In the genomic region with DNA sequence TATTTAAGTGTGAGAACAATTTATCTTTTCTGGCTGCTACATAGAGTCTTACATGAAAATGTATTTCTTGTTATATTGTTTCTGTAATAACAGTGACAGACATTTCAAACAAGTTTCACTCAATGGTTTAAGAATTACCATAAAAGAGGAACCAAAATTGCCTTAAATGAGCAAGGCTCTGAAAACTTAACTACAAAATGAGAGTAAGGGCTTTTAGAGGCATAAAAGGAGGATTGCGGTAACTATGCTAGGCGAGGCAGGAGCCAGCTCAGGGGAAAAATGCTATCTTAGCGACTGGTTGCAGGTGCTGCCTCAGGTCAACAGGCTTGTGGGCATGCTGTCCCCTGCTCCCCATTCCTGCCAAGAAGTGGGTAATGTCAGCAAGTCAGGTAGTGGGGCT, we compare ENCODE assay signal across 19 cellular contexts.
DNase-seq lines count a peak whose midpoint lies in the region; ATAC-seq, FAIRE-seq and TF ChIP-seq lines count a peak whose summit lies in the region.
"Had no signal": no experiment of that assay in that cellular context is flagged by ENCODE, and none has a peak within 500 bp of the region (broad histone marks: within the 10 kb centered on the region; RNA-seq: fewer than 3 reads in every experiment).

No MANE protein-coding gene starts in this region.

- no peak for TF ChIP-seq RAD21 in GM12878 (IDR thresholded peaks at IDR 0.05; ENCODE audit: insufficient read depth, low read depth, low read length)

- DNase-seq in GM12878 (ENCODE audit: low read depth, low spot score), result peak; percentile 55
- DNase-seq in DMS114 treated with DMSO at 0.1 percent for 48 hours (lab: John Stamatoyannopoulos, UW; ENCODE audit: unreplicated experiment), result no peak
- no peak for DNase-seq in SHP77 (lab: John Stamatoyannopoulos, UW)
- DNase-seq in SJCRH30, result no peak
- no peak for DNase-seq in mucosa of gallbladder (ENCODE audit: low spot score)
- DNase-seq: activated naive CD4-positive, alpha-beta T cell treated with anti-CD3 and anti-CD28 coated beads, Interleukin-2, amount 10 ng/mL, durations not matched to agents 7 days and 5 days; C1 segment of cervical spinal cord; effector memory CD8-positive, alpha-beta T cell; gastrocnemius medialis; IMR-90; mesendoderm; NCI-H1417 treated with DMSO at 0.1 percent for 48 hours; NCI-H510A; nucleus accumbens had no signal

- WGBS in GM12878 (ENCODE audit: insufficient coverage, insufficient replicate concordance, low lambda C conversion rate, missing lambda C conversion rate), result 3% methylated on average over 3 of the region's 3 CpGs

- BruUV-seq in GM12878 (replicated peaks; lab: Mats Ljungman, UMichigan), result no TSS peak

- H3K9me3 ChIP-seq in GM12878 (replicated peaks; ENCODE audit: control insufficient read depth, insufficient read depth, low read length), result no peaks in the 10 kb centered on the region
- H3K9me3 ChIP-seq in SJCRH30 (replicated peaks), result no peaks in the 10 kb centered on the region
- H3K9me3 ChIP-seq: breast epithelium, gastrocnemius medialis had no signal

- no peak overlapping the region for H2AFZ ChIP-seq in GM12878 (ENCODE audit: control insufficient read depth, low read depth, low read length)

- in situ Hi-C loops in GM12878 (cut with MboI), result no loop called here

- peak in 1 of 2 experiments; percentile 74; a peak in 1 of 4 replicates for TF ChIP-seq EP300 in GM12878 (IDR thresholded peaks at IDR 0.05; ENCODE audit: borderline replicate concordance in 1 of 2, control insufficient read depth in 1 of 2, low read depth in 2 of 2, low read length in 2 of 2)

- no peak for TF ChIP-seq CTCF in GM12878 (IDR thresholded peaks at IDR 0.05 in 2 of 3, conservative IDR thresholded peaks at IDR 0.05 in 1 of 3; ENCODE audit: control insufficient read depth in 2 of 3, extremely low read depth in 1 of 3, insufficient read depth in 1 of 3, low read depth in 3 of 3, low read length in 3 of 3)

- H3K4me2 ChIP-seq in GM12878 (ENCODE audit: control insufficient read depth, insufficient read depth), result peak overlapping the region; percentile 31

- POLR2A ChIA-PET in GM12878 (lab: Charles Lee), result no interaction called here

- ATAC-seq in GM18868 (IDR thresholded peaks at IDR 0.05; ENCODE audit: unreplicated experiment) (peak; percentile 94), GM21528 (IDR thresholded peaks at IDR 0.05; ENCODE audit: low FRiP score, unreplicated experiment) (peak; percentile 60), HG03064 (IDR thresholded peaks at IDR 0.05; ENCODE audit: low read depth, unreplicated experiment) (peak; percentile 79), GM12878 (peak; percentile 95)
- ATAC-seq: effector memory CD8-positive, alpha-beta T cell; gastrocnemius medialis had no signal

- H3K79me2 ChIP-seq in GM12878 (ENCODE audit: control insufficient read depth, insufficient read depth, low read length), result no peaks in the 10 kb centered on the region

- peak overlapping the region; percentile 13; the same call in 1 of the 2 replicates for H3K27ac ChIP-seq in GM12878 (ENCODE audit: control insufficient read depth, insufficient read depth)
- H3K27ac ChIP-seq in SJCRH30, result no peak overlapping the region
- H3K27ac ChIP-seq: breast epithelium, gastrocnemius medialis had no signal

- H3K9ac ChIP-seq in GM12878 (ENCODE audit: control insufficient read depth, insufficient read depth, low read length), result no peak overlapping the region

- peak; percentile 93 for FAIRE-seq in GM12878 (lab: Jason Lieb, UNC)
- FAIRE-seq: TTC549 had no signal

- TF ChIP-seq POLR2A in GM12878 (IDR thresholded peaks at IDR 0.05; ENCODE audit: low read depth, low read length), result no peak

- peaks cover 13% of the 10 kb centered on the region for H3K4me1 ChIP-seq in GM12878 (ENCODE audit: control insufficient read depth, insufficient read depth, low read length)
- peaks cover 9% of the 10 kb centered on the region; the same call in 1 of the 2 replicates for H3K4me1 ChIP-seq in SJCRH30
- H3K4me1 ChIP-seq: breast epithelium, gastrocnemius medialis had no signal

- no peaks in the 10 kb centered on the region for H4K20me1 ChIP-seq in GM12878 (ENCODE audit: control insufficient read depth, insufficient read depth)

- CTCF ChIA-PET in GM12878 (lab: Yijun Ruan, JAX), result no interaction called here

- 0 out of 2 replicates have a peak overlapping the region, but pooled peaks have one; percentile 1 for H3K4me3 ChIP-seq in GM12878
- H3K4me3 ChIP-seq in SJCRH30, result no peak overlapping the region
- H3K4me3 ChIP-seq: breast epithelium, gastrocnemius medialis had no signal

- H3K27me3 ChIP-seq in GM12878 (replicated peaks in 1 of 2; ENCODE audit: control insufficient read depth in 2 of 2, insufficient read depth in 2 of 2, low read length in 1 of 2), result no peaks in the 10 kb centered on the region
- no peaks in the 10 kb centered on the region for H3K27me3 ChIP-seq in SJCRH30
- H3K27me3 ChIP-seq: breast epithelium, gastrocnemius medialis had no signal

- intact Hi-C loops in GM12878 (cut with micrococcal nuclease; ENCODE audit: unreplicated experiment), result loop anchor here (10.0 kb wide), 1 partner anchor 270 kb away; no protein-coding TSS in a partner anchor

- RAD21 ChIA-PET in GM12878 (lab: Charles Lee; ENCODE audit: unreplicated experiment), result no interaction called here

- SMC1A ChIA-PET in GM12878 (lab: Charles Lee; ENCODE audit: uncharacterized antibody, unreplicated experiment), result no interaction called here

- H3K36me3 ChIP-seq in GM12878 (ENCODE audit: control insufficient read depth in 2 of 2, insufficient read depth in 2 of 2, low read length in 1 of 2) (no peaks in the 10 kb centered on the region), SJCRH30 (no peaks in the 10 kb centered on the region)
- H3K36me3 ChIP-seq: breast epithelium, gastrocnemius medialis had no signal

TF ChIP-seq in GM12878, 131 proteins besides CTCF, POLR2A, EP300 and RAD21 (continues in another document):
- peak; percentile 61 for TF ChIP-seq RELB (IDR thresholded peaks at IDR 0.05; ENCODE audit: low read depth)
- no peak for TF ChIP-seq SMAD1 (IDR thresholded peaks at IDR 0.05; ENCODE audit: low read depth, partially characterized antibody)
- TF ChIP-seq, protein P1, sequence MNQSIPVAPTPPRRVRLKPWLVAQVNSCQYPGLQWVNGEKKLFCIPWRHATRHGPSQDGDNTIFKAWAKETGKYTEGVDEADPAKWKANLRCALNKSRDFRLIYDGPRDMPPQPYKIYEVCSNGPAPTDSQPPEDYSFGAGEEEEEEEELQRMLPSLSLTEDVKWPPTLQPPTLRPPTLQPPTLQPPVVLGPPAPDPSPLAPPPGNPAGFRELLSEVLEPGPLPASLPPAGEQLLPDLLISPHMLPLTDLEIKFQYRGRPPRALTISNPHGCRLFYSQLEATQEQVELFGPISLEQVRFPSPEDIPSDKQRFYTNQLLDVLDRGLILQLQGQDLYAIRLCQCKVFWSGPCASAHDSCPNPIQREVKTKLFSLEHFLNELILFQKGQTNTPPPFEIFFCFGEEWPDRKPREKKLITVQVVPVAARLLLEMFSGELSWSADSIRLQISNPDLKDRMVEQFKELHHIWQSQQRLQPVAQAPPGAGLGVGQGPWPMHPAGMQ (IDR thresholded peaks at IDR 0.05; ENCODE audit: borderline replicate concordance), result no peak
- TF ChIP-seq IKZF2 (IDR thresholded peaks at IDR 0.05), result peak; percentile 52 to 66; a peak in 2 of 4 replicates
- TF ChIP-seq TARDBP (IDR thresholded peaks at IDR 0.05; ENCODE audit: borderline replicate concordance), result no peak
- peak; percentile 62 for TF ChIP-seq PKNOX1 (IDR thresholded peaks at IDR 0.05)
- TF ChIP-seq EGR1 (IDR thresholded peaks at IDR 0.05; ENCODE audit: borderline replicate concordance in 1 of 2, low read depth in 2 of 2, low read length in 2 of 2), result no peak
- no peak for TF ChIP-seq FOS (IDR thresholded peaks at IDR 0.05; ENCODE audit: borderline replicate concordance, extremely low read depth, insufficient read length)
- TF ChIP-seq NR2F1 (conservative IDR thresholded peaks at IDR 0.05), result no peak
- TF ChIP-seq, protein P2, sequence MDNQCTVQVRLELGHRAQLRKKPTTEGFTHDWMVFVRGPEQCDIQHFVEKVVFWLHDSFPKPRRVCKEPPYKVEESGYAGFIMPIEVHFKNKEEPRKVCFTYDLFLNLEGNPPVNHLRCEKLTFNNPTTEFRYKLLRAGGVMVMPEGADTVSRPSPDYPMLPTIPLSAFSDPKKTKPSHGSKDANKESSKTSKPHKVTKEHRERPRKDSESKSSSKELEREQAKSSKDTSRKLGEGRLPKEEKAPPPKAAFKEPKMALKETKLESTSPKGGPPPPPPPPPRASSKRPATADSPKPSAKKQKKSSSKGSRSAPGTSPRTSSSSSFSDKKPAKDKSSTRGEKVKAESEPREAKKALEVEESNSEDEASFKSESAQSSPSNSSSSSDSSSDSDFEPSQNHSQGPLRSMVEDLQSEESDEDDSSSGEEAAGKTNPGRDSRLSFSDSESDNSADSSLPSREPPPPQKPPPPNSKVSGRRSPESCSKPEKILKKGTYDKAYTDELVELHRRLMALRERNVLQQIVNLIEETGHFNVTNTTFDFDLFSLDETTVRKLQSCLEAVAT (IDR thresholded peaks at IDR 0.05), result no peak
- no peak for TF ChIP-seq SIX5 (IDR thresholded peaks at IDR 0.05; ENCODE audit: low read depth, low read length, severe bottlenecking)
